15 cellular contexts compared by ENCODE assay signal in genomic region chrX:12210196-12210815, GRCh38.
DNase-seq lines count a peak whose midpoint lies in the region; ATAC-seq and TF ChIP-seq lines count a peak whose summit lies in the region.
"Had no signal": no experiment of that assay in that cellular context is flagged by ENCODE, and none has a peak within 500 bp of the region (broad histone marks: within the 10 kb centered on the region; RNA-seq: fewer than 3 reads in every experiment).

No MANE protein-coding gene starts in this region.

- H3K27me3 Mint-ChIP-seq in activated CD4-positive, alpha-beta T cell treated with anti-CD3 and anti-CD28 coated beads for 36 hours: no peaks in the 10 kb centered on the region

- peaks cover 11% of the 10 kb centered on the region for H3K4me1 ChIP-seq in muscle layer of colon (ENCODE audit: insufficient read depth, low read length)

- H3K4me3 ChIP-seq in MG63 (peak overlapping the region; percentile 1; the same call in 1 of the 2 replicates), cardiac fibroblast (replicated peaks in 1 of 2; ENCODE audit: low read depth in 2 of 2, low read length in 2 of 2) (no peak overlapping the region), muscle layer of colon (ENCODE audit: low read depth in 1 of 2, low read length in 2 of 2) (no peak overlapping the region)
- H3K4me3 ChIP-seq: GM23338 had no signal

- H3K9ac ChIP-seq in muscle layer of colon (ENCODE audit: low read length): no peak overlapping the region

- POLR2A ChIA-PET in activated CD4-positive, alpha-beta T cell treated with anti-CD3 and anti-CD28 coated beads for 36 hours (lab: Charles Lee): no interaction called here

- intact Hi-C loops in activated CD4-positive, alpha-beta T cell treated with anti-CD3 and anti-CD28 coated beads for 36 hours (cut with DNase I, micrococcal nuclease): no loop called here

- no peak overlapping the region for H3K27ac Mint-ChIP-seq in activated CD4-positive, alpha-beta T cell treated with anti-CD3 and anti-CD28 coated beads for 36 hours
- H3K27ac Mint-ChIP-seq: CD4-positive, CD25-positive, alpha-beta regulatory T cell; GM23338 had no signal

- H3K4me1 Mint-ChIP-seq in activated CD4-positive, alpha-beta T cell treated with anti-CD3 and anti-CD28 coated beads for 36 hours: no peaks in the 10 kb centered on the region
- H3K4me1 Mint-ChIP-seq: CD4-positive, CD25-positive, alpha-beta regulatory T cell; GM23338 had no signal

- H3K27ac ChIP-seq in muscle layer of colon (ENCODE audit: low read depth, low read length) (peak overlapping the region; percentile 52), substantia nigra (ENCODE audit: low read depth, low read length, poor library complexity, severe bottlenecking) (no peak overlapping the region)
- H3K27ac ChIP-seq: WERI-Rb-1 had no signal

- H3K9me3 ChIP-seq in MG63: no peaks in the 10 kb centered on the region
- H3K9me3 ChIP-seq in muscle layer of colon (ENCODE audit: low read length): no peaks in the 10 kb centered on the region

- DNase-seq in AG20443 (ENCODE audit: low spot score): peak; percentile 46
- DNase-seq in MG63: peak; percentile 80
- peak; percentile 70 to 89 for DNase-seq in cardiac fibroblast (ENCODE audit: low read depth in 2 of 2)
- DNase-seq in iPS-NIHi7 (ENCODE audit: extremely low spot score): no peak
- DNase-seq in activated CD4-positive, alpha-beta T cell treated with anti-CD3 and anti-CD28 coated beads for 36 hours: no peak
- DNase-seq in T-helper 2 cell: no peak
- DNase-seq in substantia nigra (lab: John Stamatoyannopoulos, UW): no peak
- DNase-seq: activated T-cell treated with anti-CD3 and anti-CD28 coated beads for 4 hours; CD4-positive, CD25-positive, alpha-beta regulatory T cell; NCI-H2081 treated with DMSO at 0.1 percent for 48 hours; WERI-Rb-1 had no signal

- no peaks in the 10 kb centered on the region for H3K36me3 Mint-ChIP-seq in activated CD4-positive, alpha-beta T cell treated with anti-CD3 and anti-CD28 coated beads for 36 hours (ENCODE audit: low read depth)
- H3K36me3 Mint-ChIP-seq: CD4-positive, CD25-positive, alpha-beta regulatory T cell had no signal

- no peaks in the 10 kb centered on the region for H3K27me3 ChIP-seq in MG63
- no peaks in the 10 kb centered on the region for H3K27me3 ChIP-seq in muscle layer of colon (ENCODE audit: control insufficient read depth in 1 of 2, insufficient read depth in 2 of 2, low read length in 2 of 2)

- ATAC-seq in activated CD4-positive, alpha-beta T cell treated with anti-CD3 and anti-CD28 coated beads for 36 hours: no peak
- ATAC-seq: GM23338, Panc1 had no signal

- CTCF ChIA-PET in activated CD4-positive, alpha-beta T cell treated with anti-CD3 and anti-CD28 coated beads for 36 hours (lab: Charles Lee): no interaction called here

- H3K4me3 Mint-ChIP-seq in activated CD4-positive, alpha-beta T cell treated with anti-CD3 and anti-CD28 coated beads for 36 hours: no peak overlapping the region
- H3K4me3 Mint-ChIP-seq: CD4-positive, CD25-positive, alpha-beta regulatory T cell; GM23338; nephron had no signal

- no peak for TF ChIP-seq CTCF in cardiac fibroblast (IDR thresholded peaks at IDR 0.05; ENCODE audit: low read depth, low read length)

- no peaks in the 10 kb centered on the region for H3K9me3 Mint-ChIP-seq in activated CD4-positive, alpha-beta T cell treated with anti-CD3 and anti-CD28 coated beads for 36 hours (ENCODE audit: low read depth)
- H3K9me3 Mint-ChIP-seq: GM23338 had no signal

- no peaks in the 10 kb centered on the region for H3K36me3 ChIP-seq in MG63
- H3K36me3 ChIP-seq in muscle layer of colon (ENCODE audit: insufficient read depth, low read length): no peaks in the 10 kb centered on the region
- H3K36me3 ChIP-seq: WERI-Rb-1 had no signal

Comparison
In these comparisons a context has a peak if more than half of its experiments do, and no peak if none do; other contexts are left out.
1. DNase-seq: peak in AG20443 (single experiment), MG63 (single experiment) and cardiac fibroblast (2 of 2); none in iPS-NIHi7 (single experiment), activated CD4-positive, alpha-beta T cell treated with anti-CD3 and anti-CD28 coated beads for 36 hours (single experiment), T-helper 2 cell (0 of 5) and substantia nigra (0 of 49).